In the genomic region with DNA sequence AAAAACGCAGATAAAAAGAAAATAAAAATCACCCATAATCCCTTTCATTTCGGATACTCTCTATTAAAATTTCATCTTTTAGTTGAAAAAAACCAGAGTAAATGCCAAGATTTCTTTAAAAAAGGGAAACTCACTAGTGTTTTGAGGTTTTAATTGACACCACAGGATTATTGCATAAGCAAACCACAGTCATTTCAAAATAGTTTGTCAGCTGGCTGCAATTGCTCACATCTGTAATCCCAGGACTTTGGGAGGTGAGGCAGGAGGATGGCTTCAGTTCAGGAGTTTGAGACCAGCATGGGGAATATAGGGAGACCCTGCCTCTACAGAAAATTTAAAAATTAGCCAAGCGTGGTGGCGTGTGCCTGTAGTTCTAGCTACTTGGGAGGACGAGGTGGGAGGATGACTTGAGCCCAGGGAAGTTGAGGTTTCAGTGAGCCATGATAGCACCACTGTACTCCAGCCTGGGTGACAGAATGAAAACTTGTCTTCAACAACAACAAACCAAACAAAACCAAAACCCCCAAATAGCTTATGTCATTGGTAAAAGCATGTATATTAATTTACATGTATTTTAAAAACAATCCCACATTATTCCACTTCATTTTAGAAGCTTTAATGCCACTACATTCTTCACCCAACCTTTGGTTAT, we compare ENCODE assay signal across 14 cellular contexts. TPM values are rescaled to one million over a fixed set of nuclear protein-coding genes. Genes with fewer than 3 reads are reported as not detected.
A peak's percentile ranks its signal among the peaks of the same experiment; 100 is the strongest.
DNase-seq lines count a peak whose midpoint lies in the region; ATAC-seq and TF ChIP-seq lines count a peak whose summit lies in the region.
"Had no signal": no experiment of that assay in that cellular context is flagged by ENCODE, and none has a peak within 500 bp of the region (broad histone marks: within the 10 kb centered on the region; RNA-seq: fewer than 3 reads in every experiment).

No MANE protein-coding gene starts in this region.

- H3K4me3 Mint-ChIP-seq in activated naive CD4-positive, alpha-beta T cell treated with anti-CD3 and anti-CD28 coated beads, Interleukin-2, amount 50 U/mL, for 24 hours, result no peak overlapping the region
- H3K4me3 Mint-ChIP-seq in activated naive CD4-positive, alpha-beta T cell treated with anti-CD3 and anti-CD28 coated beads, Interleukin-2, amount 10 ng/mL, durations not matched to agents 7 days and 5 days, result no peak overlapping the region

- no peaks in the 10 kb centered on the region for H3K9me3 Mint-ChIP-seq in activated naive CD4-positive, alpha-beta T cell treated with anti-CD3 and anti-CD28 coated beads, Interleukin-2, amount 50 U/mL, for 24 hours
- peaks cover 6% of the 10 kb centered on the region for H3K9me3 Mint-ChIP-seq in activated naive CD4-positive, alpha-beta T cell treated with anti-CD3 and anti-CD28 coated beads, Interleukin-2, amount 10 ng/mL, durations not matched to agents 7 days and 5 days

- H3K4me3 ChIP-seq in fibroblast of mammary gland (ENCODE audit: control insufficient read depth, low read depth, low read length) (no peak overlapping the region), tibial nerve (no peak overlapping the region), adrenal gland (no peak overlapping the region)
- H3K4me3 ChIP-seq: A549 had no signal

- peaks cover 62% of the 10 kb centered on the region for H3K4me1 Mint-ChIP-seq in activated naive CD4-positive, alpha-beta T cell treated with anti-CD3 and anti-CD28 coated beads, Interleukin-2, amount 50 U/mL, for 24 hours
- H3K4me1 Mint-ChIP-seq in activated naive CD4-positive, alpha-beta T cell treated with anti-CD3 and anti-CD28 coated beads, Interleukin-2, amount 10 ng/mL, durations not matched to agents 7 days and 5 days, result peaks cover 46% of the 10 kb centered on the region

- H3K27ac ChIP-seq in tibial nerve, result peak overlapping the region in 3 of 4 donors; percentile 34 to 76 (median 64)
- H3K27ac ChIP-seq in adrenal gland, result no peak overlapping the region
- H3K27ac ChIP-seq: A549 had no signal

- CTCF ChIA-PET in activated naive CD4-positive, alpha-beta T cell treated with anti-CD3 and anti-CD28 coated beads, Interleukin-2, amount 10 ng/mL, durations not matched to agents 7 days and 5 days (lab: Charles Lee), result interaction anchor here (0.6 to 1.6 kb wide), 4 partner anchors 9 to 402 kb away, joined by 3 to 7 read pairs (median 3); no protein-coding TSS in a partner anchor

- peaks cover 9% of the 10 kb centered on the region for H3K36me3 Mint-ChIP-seq in activated naive CD4-positive, alpha-beta T cell treated with anti-CD3 and anti-CD28 coated beads, Interleukin-2, amount 50 U/mL, for 24 hours
- H3K36me3 Mint-ChIP-seq in activated naive CD4-positive, alpha-beta T cell treated with anti-CD3 and anti-CD28 coated beads, Interleukin-2, amount 10 ng/mL, durations not matched to agents 7 days and 5 days, result peaks cover 39% of the 10 kb centered on the region

- no peaks in the 10 kb centered on the region for H3K27me3 Mint-ChIP-seq in activated naive CD4-positive, alpha-beta T cell treated with anti-CD3 and anti-CD28 coated beads, Interleukin-2, amount 50 U/mL, for 24 hours
- H3K27me3 Mint-ChIP-seq in activated naive CD4-positive, alpha-beta T cell treated with anti-CD3 and anti-CD28 coated beads, Interleukin-2, amount 10 ng/mL, durations not matched to agents 7 days and 5 days, result no peaks in the 10 kb centered on the region

- no peak for ATAC-seq in HG02852 (IDR thresholded peaks at IDR 0.05; ENCODE audit: unreplicated experiment)
- ATAC-seq in HG02885 (IDR thresholded peaks at IDR 0.05; ENCODE audit: poor library complexity, unreplicated experiment), result no peak
- ATAC-seq: A549, right cardiac atrium had no signal

- H3K36me3 ChIP-seq in tibial nerve, result no peaks in the 10 kb centered on the region
- H3K36me3 ChIP-seq in adrenal gland (replicated peaks in 1 of 2), result no peaks in the 10 kb centered on the region

- TF ChIP-seq CTCF in fibroblast of mammary gland (conservative IDR thresholded peaks at IDR 0.05; ENCODE audit: control insufficient read depth, insufficient read depth, low read depth, low read length), result no peak
- TF ChIP-seq CTCF in tibial nerve (IDR thresholded peaks at IDR 0.05), result no peak
- no peak for TF ChIP-seq CTCF in adrenal gland (IDR thresholded peaks at IDR 0.05)

- peaks cover 0 to 43% (median 17%) of the 10 kb centered on the region in 4 donors for H3K4me1 ChIP-seq in tibial nerve
- peaks cover 0 to 18% of the 10 kb centered on the region in 2 donors for H3K4me1 ChIP-seq in adrenal gland (replicated peaks in 1 of 2)

- 78 to 79% methylated on average over 5 of the region's 5 CpGs for WGBS in tibial nerve, 2 donors
- 84 to 92% (median 86%) methylated on average over 5 of the region's 5 CpGs for WGBS in adrenal gland, 4 donors

- intact Hi-C loops in adrenal gland (cut with DNase I), result no loop called here

- H3K9me3 ChIP-seq in tibial nerve (peaks cover 0 to 14% (median 1%) of the 10 kb centered on the region in 4 donors), adrenal gland (replicated peaks in 1 of 3) (no peaks in the 10 kb centered on the region)
- H3K9me3 ChIP-seq: A549 had no signal

- peak overlapping the region; percentile 20 for H3K27ac Mint-ChIP-seq in activated naive CD4-positive, alpha-beta T cell treated with anti-CD3 and anti-CD28 coated beads, Interleukin-2, amount 50 U/mL, for 24 hours
- no peak overlapping the region for H3K27ac Mint-ChIP-seq in activated naive CD4-positive, alpha-beta T cell treated with anti-CD3 and anti-CD28 coated beads, Interleukin-2, amount 10 ng/mL, durations not matched to agents 7 days and 5 days

- TF ChIP-seq EP300 in tibial nerve (IDR thresholded peaks at IDR 0.05), result peak; percentile 61 to 93

- H3K27me3 ChIP-seq in tibial nerve (no peaks in the 10 kb centered on the region), adrenal gland (no peaks in the 10 kb centered on the region)

- TF ChIP-seq POLR2A in tibial nerve (IDR thresholded peaks at IDR 0.05) (no peak), adrenal gland (IDR thresholded peaks at IDR 0.05) (no peak)

- DNase-seq in activated naive CD4-positive, alpha-beta T cell treated with anti-CD3 and anti-CD28 coated beads, Interleukin-2, amount 10 ng/mL, durations not matched to agents 7 days and 5 days, result no peak
- peak; percentile 22 for DNase-seq in SIG-M5 (lab: John Stamatoyannopoulos, UW)
- peak; percentile 86 for DNase-seq in fibroblast of mammary gland (ENCODE audit: low read depth)
- peak in 1 of 2 donors; percentile 61 for DNase-seq in tibial nerve (ENCODE audit: low spot score in 2 of 2)
- no peak for DNase-seq in adrenal gland
- DNase-seq: activated CD8-positive, alpha-beta memory T cell treated with anti-CD3 and anti-CD28 coated beads, Interleukin-2, amount 50 U/mL, for 48 hours; midbrain; NCI-H1436; right cardiac atrium; T-helper 9 cell had no signal

RNA-seq across cellular contexts. Expression of gene SYNE2, which starts 48.8 kb away (rescaled TPM):
- total RNA-seq in tibial nerve (100 to 1,000 TPM; 212 to 378 (median 285) TPM), adrenal gland (100 to 1,000 TPM in 1 of 8 donors, 10 to 100 TPM in 7; 21.4 to 140 (median 63.9) TPM)
- 10 to 100 TPM; 22.0 to 37.5 (median 26.9) TPM for polyA plus RNA-seq in adrenal gland

Comparison
In these comparisons a context has a peak if more than half of its experiments do, and no peak if none do; other contexts are left out.
1. DNase-seq: peak in SIG-M5 (single experiment) and fibroblast of mammary gland (single experiment); none in activated naive CD4-positive, alpha-beta T cell treated with anti-CD3 and anti-CD28 coated beads, Interleukin-2, amount 10 ng/mL, durations not matched to agents 7 days and 5 days (single experiment) and adrenal gland (0 of 7).
2. H3K27ac ChIP-seq: peak in tibial nerve (3 of 4); none in adrenal gland (0 of 5).